ENCODE assay signal across 15 cellular contexts in the genomic region with DNA sequence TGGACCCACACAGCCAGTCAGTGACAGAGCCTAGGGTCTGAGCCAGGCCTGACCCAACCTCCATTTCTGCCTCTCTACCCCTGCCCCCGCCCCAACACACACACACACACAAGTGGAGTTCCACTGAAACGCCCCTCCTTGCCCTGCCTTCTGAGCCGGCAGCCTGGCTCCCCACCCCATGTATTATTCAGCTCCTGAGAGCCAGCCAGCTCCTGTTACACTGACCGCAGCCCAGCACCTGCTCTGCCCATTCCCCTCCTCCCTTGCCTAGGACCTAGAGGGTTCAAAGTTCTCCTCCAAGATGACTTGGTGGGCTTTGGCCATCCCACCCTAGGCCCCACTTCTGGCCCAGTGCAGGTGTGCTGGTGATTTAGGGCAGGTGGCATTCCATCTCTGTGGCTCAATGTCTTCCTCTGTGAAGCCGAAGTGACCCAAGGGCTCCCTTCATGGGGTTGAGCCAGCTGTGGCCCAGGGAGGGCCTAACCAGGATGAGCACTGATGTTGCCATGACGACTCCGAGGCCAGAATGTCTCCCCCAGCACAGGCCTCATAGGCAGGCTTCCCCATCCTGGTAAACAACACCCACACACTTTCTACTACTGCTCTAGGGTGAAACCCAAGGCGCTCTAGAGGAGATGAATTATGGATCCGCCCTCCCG. TPM values are rescaled to one million over a fixed set of nuclear protein-coding genes. Genes with fewer than 3 reads are reported as not detected.
DNase-seq lines count a peak whose midpoint lies in the region; ATAC-seq and TF ChIP-seq lines count a peak whose summit lies in the region.
"Had no signal": no experiment of that assay in that cellular context is flagged by ENCODE, and none has a peak within 500 bp of the region (broad histone marks: within the 10 kb centered on the region; RNA-seq: fewer than 3 reads in every experiment).

No MANE protein-coding gene starts in this region.

- H3K4me3 ChIP-seq in fibroblast of villous mesenchyme (ENCODE audit: low read depth, low read length), result no peak overlapping the region

- no peaks in the 10 kb centered on the region for H3K36me3 Mint-ChIP-seq in nephron (ENCODE audit: low read depth)
- no peaks in the 10 kb centered on the region for H3K36me3 Mint-ChIP-seq in type B pancreatic cell

- ATAC-seq in GM21526 (IDR thresholded peaks at IDR 0.05; ENCODE audit: low FRiP score, unreplicated experiment), result no peak

- H3K9me3 Mint-ChIP-seq in nephron (peaks cover 6% of the 10 kb centered on the region), type B pancreatic cell (no peaks in the 10 kb centered on the region)

- H3K27ac Mint-ChIP-seq in nephron, result peak overlapping the region; percentile 41 to 82 (median 79)
- H3K27ac Mint-ChIP-seq in type B pancreatic cell, result no peak overlapping the region

- H3K4me3 Mint-ChIP-seq in nephron (no peak overlapping the region), type B pancreatic cell (no peak overlapping the region)

- H3K4me1 Mint-ChIP-seq in nephron (peaks cover 25% of the 10 kb centered on the region), type B pancreatic cell (ENCODE audit: unreplicated experiment) (peaks cover 5% of the 10 kb centered on the region)

- H3K27me3 Mint-ChIP-seq in nephron (ENCODE audit: low read depth) (no peaks in the 10 kb centered on the region), type B pancreatic cell (no peaks in the 10 kb centered on the region)

- DNase-seq in COLO668 (lab: John Stamatoyannopoulos, UW; ENCODE audit: unreplicated experiment), result peak; percentile 64
- DNase-seq in NCI-H2196 treated with DMSO at 0.1 percent for 48 hours (lab: John Stamatoyannopoulos, UW; ENCODE audit: unreplicated experiment), result peak; percentile 51
- peak; percentile 57 for DNase-seq in fibroblast of villous mesenchyme (ENCODE audit: low read depth)
- DNase-seq in type B pancreatic cell (ENCODE audit: extremely low spot score, unreplicated experiment), result no peak
- no peak for DNase-seq in DMS114 treated with DMSO at 0.1 percent for 48 hours (lab: John Stamatoyannopoulos, UW; ENCODE audit: unreplicated experiment)
- no peak for DNase-seq in cerebellum (ENCODE audit: low spot score)
- DNase-seq: COR-L47; NCI-H1417 treated with DMSO at 0.1 percent for 48 hours; NCI-H2029; NCI-H226; NCI-H526; NK-92 treated with Interleukin-12 subunit alpha and Interleukin-12 subunit beta, amount 100 ng/mL, for 24 hours; OCI-M1 had no signal

- TF ChIP-seq CTCF in fibroblast of villous mesenchyme (IDR thresholded peaks at IDR 0.05; ENCODE audit: insufficient read depth, low read depth, low read length) (no peak), nephron (IDR thresholded peaks at IDR 0.05; ENCODE audit: unreplicated experiment in 3 of 3) (no peak), type B pancreatic cell (conservative IDR thresholded peaks at IDR 0.05) (no peak)

RNA-seq across cellular contexts. Expression of gene MYO15A, which starts 9.5 kb away (rescaled TPM):
- total RNA-seq in fibroblast of villous mesenchyme (0.43 and 0.97 TPM in 2 replicates), type B pancreatic cell (ENCODE audit: low replicate concordance) (1.8 and 2.2 TPM in 2 replicates), cerebellum (1.6 TPM)

RNA-seq across cellular contexts. Expression of gene DRG2, which starts 30.4 kb away (rescaled TPM):
- 30.3 and 33.2 TPM in 2 replicates for total RNA-seq in fibroblast of villous mesenchyme
- 34.2 and 35.0 TPM in 2 replicates for total RNA-seq in type B pancreatic cell (ENCODE audit: low replicate concordance)
- 20.0 TPM for total RNA-seq in cerebellum

Comparison
In these comparisons a context has a peak if more than half of its experiments do, and no peak if none do; other contexts are left out.
1. DNase-seq: peak in COLO668 (single experiment), NCI-H2196 treated with DMSO at 0.1 percent for 48 hours (single experiment) and fibroblast of villous mesenchyme (single experiment); none in type B pancreatic cell (single experiment), DMS114 treated with DMSO at 0.1 percent for 48 hours (single experiment) and cerebellum (single experiment).